Comparison of ENCODE assay signal across 1 cellular context in the genomic region with DNA sequence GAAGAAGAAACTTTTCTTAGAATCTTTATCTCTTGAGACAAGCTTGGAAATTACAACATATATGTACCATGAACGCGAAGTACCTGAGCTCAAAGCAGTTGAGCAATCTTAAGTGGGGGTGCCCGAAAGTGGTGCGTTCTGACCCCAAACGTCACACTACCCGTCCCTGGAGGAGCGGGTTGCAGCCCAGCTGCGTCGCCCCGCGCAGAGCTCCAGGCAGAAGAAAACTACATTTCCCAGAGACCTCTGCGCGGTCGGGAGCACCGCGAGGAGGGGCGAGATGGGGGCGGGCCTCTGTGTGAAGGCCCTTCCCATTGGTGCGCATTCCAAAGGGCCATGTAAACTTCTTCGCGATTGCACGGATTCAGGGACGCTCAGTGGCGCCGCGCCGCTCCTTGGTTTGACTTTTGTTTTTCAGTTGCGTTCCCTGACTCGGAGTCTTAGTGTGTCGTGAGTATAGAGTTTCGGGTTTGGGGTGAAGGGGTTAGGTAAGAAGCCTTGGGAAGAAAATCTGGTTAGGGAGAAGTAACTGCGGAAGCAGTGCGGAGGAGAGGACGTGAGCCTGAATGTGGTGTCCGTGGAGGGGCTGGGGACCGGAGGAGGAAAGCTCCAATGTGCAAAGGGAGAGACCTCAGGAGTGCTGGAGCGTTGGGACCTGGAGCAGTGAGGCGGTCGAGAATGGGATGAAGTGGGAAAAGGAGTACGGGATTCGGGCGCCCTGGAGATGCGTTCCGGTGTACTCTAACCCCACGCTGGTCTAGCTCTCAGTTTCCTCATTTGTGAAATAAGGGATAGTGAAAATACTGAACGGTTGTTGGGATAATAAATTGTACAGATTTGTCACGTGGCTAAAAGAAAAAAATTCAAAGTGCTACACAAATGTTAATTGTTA.
TF ChIP-seq lines count a peak whose summit lies in the region.

A gene (plus strand): TSS at position 410 of the 892 bp plus-strand sequence. CDS start 7,740 bp downstream, outside the sequence.

TF ChIP-seq in HCT116, 20 proteins besides CTCF, POLR2A, EP300 and RAD21 (continued from another document):
- TF ChIP-seq, protein P1, sequence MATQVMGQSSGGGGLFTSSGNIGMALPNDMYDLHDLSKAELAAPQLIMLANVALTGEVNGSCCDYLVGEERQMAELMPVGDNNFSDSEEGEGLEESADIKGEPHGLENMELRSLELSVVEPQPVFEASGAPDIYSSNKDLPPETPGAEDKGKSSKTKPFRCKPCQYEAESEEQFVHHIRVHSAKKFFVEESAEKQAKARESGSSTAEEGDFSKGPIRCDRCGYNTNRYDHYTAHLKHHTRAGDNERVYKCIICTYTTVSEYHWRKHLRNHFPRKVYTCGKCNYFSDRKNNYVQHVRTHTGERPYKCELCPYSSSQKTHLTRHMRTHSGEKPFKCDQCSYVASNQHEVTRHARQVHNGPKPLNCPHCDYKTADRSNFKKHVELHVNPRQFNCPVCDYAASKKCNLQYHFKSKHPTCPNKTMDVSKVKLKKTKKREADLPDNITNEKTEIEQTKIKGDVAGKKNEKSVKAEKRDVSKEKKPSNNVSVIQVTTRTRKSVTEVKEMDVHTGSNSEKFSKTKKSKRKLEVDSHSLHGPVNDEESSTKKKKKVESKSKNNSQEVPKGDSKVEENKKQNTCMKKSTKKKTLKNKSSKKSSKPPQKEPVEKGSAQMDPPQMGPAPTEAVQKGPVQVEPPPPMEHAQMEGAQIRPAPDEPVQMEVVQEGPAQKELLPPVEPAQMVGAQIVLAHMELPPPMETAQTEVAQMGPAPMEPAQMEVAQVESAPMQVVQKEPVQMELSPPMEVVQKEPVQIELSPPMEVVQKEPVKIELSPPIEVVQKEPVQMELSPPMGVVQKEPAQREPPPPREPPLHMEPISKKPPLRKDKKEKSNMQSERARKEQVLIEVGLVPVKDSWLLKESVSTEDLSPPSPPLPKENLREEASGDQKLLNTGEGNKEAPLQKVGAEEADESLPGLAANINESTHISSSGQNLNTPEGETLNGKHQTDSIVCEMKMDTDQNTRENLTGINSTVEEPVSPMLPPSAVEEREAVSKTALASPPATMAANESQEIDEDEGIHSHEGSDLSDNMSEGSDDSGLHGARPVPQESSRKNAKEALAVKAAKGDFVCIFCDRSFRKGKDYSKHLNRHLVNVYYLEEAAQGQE (IDR thresholded peaks at IDR 0.05; ENCODE audit: low read depth) = no peak
- TF ChIP-seq FOSL1 (IDR thresholded peaks at IDR 0.05; ENCODE audit: low read depth) (no peak), CBX3 (IDR thresholded peaks at IDR 0.05; ENCODE audit: low read depth) (0 out of 2 replicates have a peak, but pooled peaks have one; percentile 46), CEBPB (IDR thresholded peaks at IDR 0.05; ENCODE audit: low read depth) (no peak), ZNF274 (IDR thresholded peaks at IDR 0.05; ENCODE audit: low read depth, low read length) (no peak), JUND (IDR thresholded peaks at IDR 0.05) (no peak), TCF7L2 (IDR thresholded peaks at IDR 0.05; ENCODE audit: borderline replicate concordance, extremely low read depth, insufficient read depth, insufficient read length) (no peak), ELF1 (IDR thresholded peaks at IDR 0.05; ENCODE audit: borderline replicate concordance, low read depth) (no peak), SRF (IDR thresholded peaks at IDR 0.05; ENCODE audit: low read depth) (no peak), POLR2AphosphoS5 (IDR thresholded peaks at IDR 0.05; ENCODE audit: low read depth, low read length) (peak; percentile 70)
- TF ChIP-seq, protein P2, sequence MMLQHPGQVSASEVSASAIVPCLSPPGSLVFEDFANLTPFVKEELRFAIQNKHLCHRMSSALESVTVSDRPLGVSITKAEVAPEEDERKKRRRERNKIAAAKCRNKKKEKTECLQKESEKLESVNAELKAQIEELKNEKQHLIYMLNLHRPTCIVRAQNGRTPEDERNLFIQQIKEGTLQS (IDR thresholded peaks at IDR 0.05) = no peak
- TF ChIP-seq, protein P3, sequence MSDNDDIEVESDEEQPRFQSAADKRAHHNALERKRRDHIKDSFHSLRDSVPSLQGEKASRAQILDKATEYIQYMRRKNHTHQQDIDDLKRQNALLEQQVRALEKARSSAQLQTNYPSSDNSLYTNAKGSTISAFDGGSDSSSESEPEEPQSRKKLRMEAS (IDR thresholded peaks at IDR 0.05) = peak; percentile 45; the same call in 1 of the 2 replicates
